9 cellular contexts compared by ENCODE assay signal in genomic region chr4:185122681-185123345, GRCh38. TPM values are rescaled to one million over a fixed set of nuclear protein-coding genes. Genes with fewer than 3 reads are reported as not detected.
DNase-seq lines count a peak whose midpoint lies in the region; ATAC-seq and TF ChIP-seq lines count a peak whose summit lies in the region.
"Had no signal": no experiment of that assay in that cellular context is flagged by ENCODE, and none has a peak within 500 bp of the region (broad histone marks: within the 10 kb centered on the region; RNA-seq: fewer than 3 reads in every experiment).

No MANE protein-coding gene starts in this region.

- no peak for TF ChIP-seq POLR2A in GM18505 (IDR thresholded peaks at IDR 0.05; ENCODE audit: borderline replicate concordance, extremely low read depth, insufficient read depth, insufficient read length)

- no peaks in the 10 kb centered on the region for H4K20me1 ChIP-seq in SK-N-SH (ENCODE audit: insufficient read depth)

- TF ChIP-seq RAD21 in SK-N-SH (IDR thresholded peaks at IDR 0.05; ENCODE audit: low read length): no peak

- no peaks in the 10 kb centered on the region for H3K27me3 ChIP-seq in SK-N-SH (ENCODE audit: insufficient read depth)
- H3K27me3 ChIP-seq in brain microvascular endothelial cell (replicated peaks): no peaks in the 10 kb centered on the region

- no peak overlapping the region for H2AFZ ChIP-seq in SK-N-SH (ENCODE audit: low read depth)

- no peak for TF ChIP-seq EP300 in SK-N-SH (IDR thresholded peaks at IDR 0.05; ENCODE audit: borderline replicate concordance in 1 of 2, low read depth in 1 of 2, low read length in 1 of 2)

- H3K4me2 ChIP-seq in SK-N-SH: no peak overlapping the region

- in situ Hi-C loops in brain microvascular endothelial cell (cut with HindIII; ENCODE audit: low pct_ligation_motif_present, low sequenced_read_pairs): no loop called here

- H3K9me2 ChIP-seq in SK-N-SH: no peaks in the 10 kb centered on the region

- no peaks in the 10 kb centered on the region for H3K9me3 ChIP-seq in SK-N-SH

- H3K9ac ChIP-seq in SK-N-SH: no peak overlapping the region

- ATAC-seq in GM18505 (IDR thresholded peaks at IDR 0.05; ENCODE audit: unreplicated experiment) (peak; percentile 49), GM21423 (IDR thresholded peaks at IDR 0.05; ENCODE audit: unreplicated experiment) (peak; percentile 47), HG03135 (IDR thresholded peaks at IDR 0.05; ENCODE audit: unreplicated experiment) (peak; percentile 62)

- H3K36me3 ChIP-seq in SK-N-SH (replicated peaks in 1 of 2; ENCODE audit: control insufficient read depth in 1 of 2, insufficient read depth in 2 of 2, low read length in 1 of 2): no peaks in the 10 kb centered on the region
- no peaks in the 10 kb centered on the region for H3K36me3 ChIP-seq in brain microvascular endothelial cell (replicated peaks)

- CTCF ChIA-PET in SK-N-SH (lab: Yijun Ruan, JAX): interaction anchor here (2.8 to 3.9 kb wide), 3 partner anchors 12 to 118 kb away, joined by 8 to 12 read pairs (median 12); no protein-coding TSS in a partner anchor

- no peaks in the 10 kb centered on the region for H3F3A ChIP-seq in SK-N-SH (replicated peaks; ENCODE audit: insufficient read depth)

- POLR2A ChIA-PET in SK-N-SH (lab: Yijun Ruan, JAX): no interaction called here

- DNase-seq in SK-N-SH (no peak), D341Med (ENCODE audit: low spot score) (no peak), brain microvascular endothelial cell (no peak), caudate nucleus (lab: John Stamatoyannopoulos, UW) (no peak)
- DNase-seq in stimulated activated CD4-positive, alpha-beta T cell treated with anti-CD3 and anti-CD28 coated beads, Interleukin-12 subunit alpha, Interleukin-12 subunit beta, amount 100 ng/mL, for 4 hours: no peak
- DNase-seq: activated T-cell treated with anti-CD3 and anti-CD28 coated beads for 4 hours had no signal

- H3K27ac ChIP-seq in SK-N-SH (ENCODE audit: low read depth in 2 of 2, low read length in 1 of 2) (no peak overlapping the region), brain microvascular endothelial cell (no peak overlapping the region), caudate nucleus (ENCODE audit: low read depth, low read length) (no peak overlapping the region)

- H3K4me1 ChIP-seq in SK-N-SH (ENCODE audit: control insufficient read depth in 1 of 2, insufficient read depth in 2 of 2, low read depth in 1 of 2, low read length in 1 of 2): peaks cover 10 to 12% of the 10 kb centered on the region in 2 experiments; a peak in 1 of 4 replicates

- TF ChIP-seq CTCF in SK-N-SH (IDR thresholded peaks at IDR 0.05): no peak
- no peak for TF ChIP-seq CTCF in brain microvascular endothelial cell (IDR thresholded peaks at IDR 0.05; ENCODE audit: low read depth, low read length, missing control alignments)

- no peaks in the 10 kb centered on the region for H3K79me2 ChIP-seq in SK-N-SH (ENCODE audit: insufficient read depth)

- H3K4me3 ChIP-seq in SK-N-SH (ENCODE audit: low read depth in 2 of 2, low read length in 1 of 2) (no peak overlapping the region), brain microvascular endothelial cell (ENCODE audit: low read depth, low read length) (no peak overlapping the region)

- 78% methylated on average over 6 of the region's 6 CpGs for WGBS in SK-N-SH (ENCODE audit: low lambda C conversion rate)

TF ChIP-seq in SK-N-SH, 30 proteins besides CTCF, POLR2A, EP300 and RAD21:
- TF ChIP-seq FOXJ3 (CRISPR knock-in tag; IDR thresholded peaks at IDR 0.05): no peak
- TF ChIP-seq MAX (IDR thresholded peaks at IDR 0.05; ENCODE audit: low read depth): peak; percentile 19; the same call in 1 of the 2 replicates
- TF ChIP-seq YY1 (IDR thresholded peaks at IDR 0.05; ENCODE audit: low read depth): no peak
- TF ChIP-seq TAF1 (IDR thresholded peaks at IDR 0.05; ENCODE audit: borderline replicate concordance, low read depth, low read length): no peak
- TF ChIP-seq TCF12 (IDR thresholded peaks at IDR 0.05): peak; percentile 33; the same call in 1 of the 2 replicates
- peak; percentile 25; the same call in 1 of the 2 replicates for TF ChIP-seq PBX3 (IDR thresholded peaks at IDR 0.05)
- TF ChIP-seq JUND (IDR thresholded peaks at IDR 0.05): no peak
- no peak for TF ChIP-seq ZBTB33 (IDR thresholded peaks at IDR 0.05; ENCODE audit: borderline replicate concordance, low read depth)
TF ChIP-seq in SK-N-SH: peak in this region for 3.

RNA-seq across cellular contexts. Expression of gene SLC25A4, which starts 20.3 kb away (rescaled TPM):
- 36.2 and 40.5 TPM in 2 replicates for polyA plus RNA-seq in SK-N-SH (2012; rRNA removed)
- 35.0 and 37.8 TPM in 2 replicates for polyA plus RNA-seq in SK-N-SH (2012; cell fraction: cytosol; rRNA removed)
- 54.9 and 60.3 TPM in 2 replicates for polyA plus RNA-seq in SK-N-SH (2012; cell fraction: nucleus; rRNA removed)
